ENCODE assay signal across 24 cellular contexts in genomic region chr1:32885691-32886011, GRCh38. TPM values are rescaled to one million over a fixed set of nuclear protein-coding genes. Genes with fewer than 3 reads are reported as not detected.
A peak's percentile ranks its signal among the peaks of the same experiment; 100 is the strongest.
DNase-seq lines count a peak whose midpoint lies in the region; ATAC-seq and TF ChIP-seq lines count a peak whose summit lies in the region.
"Had no signal": no experiment of that assay in that cellular context is flagged by ENCODE, and none has a peak within 500 bp of the region (broad histone marks: within the 10 kb centered on the region; RNA-seq: fewer than 3 reads in every experiment).

No MANE protein-coding gene starts in this region.

- no peaks in the 10 kb centered on the region for H3K36me3 Mint-ChIP-seq in type B pancreatic cell
- H3K36me3 Mint-ChIP-seq in CD8-positive, alpha-beta memory T cell: peaks cover 0 to 16% (median 0%) of the 10 kb centered on the region in 3 donors

- H3K27me3 Mint-ChIP-seq in type B pancreatic cell: peaks cover 61% of the 10 kb centered on the region
- peaks cover 41 to 74% of the 10 kb centered on the region in 2 donors for H3K27me3 Mint-ChIP-seq in CD8-positive, alpha-beta memory T cell

- CTCF ChIA-PET in CD8-positive, alpha-beta memory T cell (lab: Charles Lee): interaction anchor here (1.2 to 1.3 kb wide), 2 partner anchors 9 kb away, joined by 3 read pairs; no protein-coding TSS in a partner anchor

- H3K4me3 ChIP-seq in NT2/D1 (ENCODE audit: insufficient read length, low read depth): no peak overlapping the region
- H3K4me3 ChIP-seq in iPS-15b (ENCODE audit: low read depth, low read length): peak overlapping the region; percentile 52
- H3K4me3 ChIP-seq in right lobe of liver: no peak overlapping the region
- no peak overlapping the region for H3K4me3 ChIP-seq in CD8-positive, alpha-beta memory T cell (ENCODE audit: low read length)
- H3K4me3 ChIP-seq: hepatocyte, lung had no signal

- TF ChIP-seq CTCF in type B pancreatic cell (conservative IDR thresholded peaks at IDR 0.05) (no peak), right lobe of liver (IDR thresholded peaks at IDR 0.05) (no peak)

- WGBS in right lobe of liver (ENCODE audit: insufficient coverage, low coverage, low lambda C conversion rate, missing lambda C conversion rate): 30% methylated on average over 4 of the region's 8 CpGs

- no peaks in the 10 kb centered on the region for H3K9me3 ChIP-seq in NT2/D1 (ENCODE audit: insufficient read depth, low read length)
- no peaks in the 10 kb centered on the region for H3K9me3 ChIP-seq in iPS-15b (ENCODE audit: control insufficient read depth, insufficient read depth, low read length)
- H3K9me3 ChIP-seq in right lobe of liver: no peaks in the 10 kb centered on the region
- H3K9me3 ChIP-seq in CD8-positive, alpha-beta memory T cell (ENCODE audit: low read length): no peaks in the 10 kb centered on the region
- H3K9me3 ChIP-seq: adrenal gland, BE2C, transverse colon had no signal

- DNase-seq in DMS 273 (lab: John Stamatoyannopoulos, UW; ENCODE audit: unreplicated experiment) (peak; percentile 75), DMS 273 treated with DMSO at 0.1 percent for 48 hours (lab: John Stamatoyannopoulos, UW) (no peak), NT2/D1 (ENCODE audit: low read depth, low spot score) (no peak), type B pancreatic cell (ENCODE audit: extremely low spot score, unreplicated experiment) (no peak), right lobe of liver (no peak)
- no peak for DNase-seq in CD8-positive, alpha-beta memory T cell
- DNase-seq in activated CD4-positive, alpha-beta T cell treated with anti-CD3 and anti-CD28 coated beads, Interleukin-2, amount 50 U/mL, for 1 hour: no peak
- DNase-seq: activated CD4-positive, alpha-beta T cell treated with anti-CD3 and anti-CD28 coated beads for 36 hours; adrenal gland; BE2C; COR-L47; dermis blood vessel endothelial cell; foreskin fibroblast; SHP77; stimulated activated CD4-positive, alpha-beta T cell treated with anti-CD3 and anti-CD28 coated beads, Interleukin-1b, Interleukin-23, amount 100 ng/mL, for 48 hours; transverse colon had no signal

- H3K9ac ChIP-seq in NT2/D1 (ENCODE audit: insufficient read length, low read depth) (peak overlapping the region; percentile 7), iPS-15b (ENCODE audit: low read depth, low read length) (no peak overlapping the region)

- intact Hi-C loops in right lobe of liver (cut with DNase I): no loop called here

- H3K27me3 ChIP-seq in NT2/D1 (ENCODE audit: insufficient read depth, insufficient read length): peaks cover 42% of the 10 kb centered on the region
- H3K27me3 ChIP-seq in iPS-15b (ENCODE audit: control insufficient read depth, insufficient read depth, low read length): peaks cover 61% of the 10 kb centered on the region
- H3K27me3 ChIP-seq in right lobe of liver: peaks cover 0 to 16% of the 10 kb centered on the region in 2 donors
- H3K27me3 ChIP-seq in CD8-positive, alpha-beta memory T cell (ENCODE audit: insufficient read depth, low read length, poor library complexity, severe bottlenecking): peaks cover 29% of the 10 kb centered on the region

- TF ChIP-seq POLR2A in right lobe of liver (IDR thresholded peaks at IDR 0.05): no peak

- no peak for ATAC-seq in right lobe of liver

- no peaks in the 10 kb centered on the region for H3K36me3 ChIP-seq in NT2/D1 (ENCODE audit: insufficient read depth, insufficient read length, low read length)
- H3K36me3 ChIP-seq in iPS-15b (ENCODE audit: control insufficient read depth, insufficient read depth, low read length): no peaks in the 10 kb centered on the region
- no peaks in the 10 kb centered on the region for H3K36me3 ChIP-seq in right lobe of liver
- no peaks in the 10 kb centered on the region for H3K36me3 ChIP-seq in CD8-positive, alpha-beta memory T cell (ENCODE audit: insufficient read depth, low read length)
- H3K36me3 ChIP-seq: adrenal gland, BE2C, transverse colon had no signal

- H3K4me1 Mint-ChIP-seq in type B pancreatic cell (ENCODE audit: unreplicated experiment): peaks cover 14% of the 10 kb centered on the region
- peaks cover 0 to 9% (median 8%) of the 10 kb centered on the region in 3 donors for H3K4me1 Mint-ChIP-seq in CD8-positive, alpha-beta memory T cell
- H3K4me1 Mint-ChIP-seq: activated CD4-positive, alpha-beta T cell treated with anti-CD3 and anti-CD28 coated beads for 36 hours had no signal

- peak overlapping the region; percentile 81 for H3K4me3 Mint-ChIP-seq in type B pancreatic cell
- H3K4me3 Mint-ChIP-seq in CD8-positive, alpha-beta memory T cell: peak overlapping the region in 3 of 7 donors; percentile 12 to 77 (median 20)
- H3K4me3 Mint-ChIP-seq: activated CD4-positive, alpha-beta T cell treated with anti-CD3 and anti-CD28 coated beads for 36 hours; stimulated activated naive CD8-positive, alpha-beta T cell treated with anti-CD3 and anti-CD28 coated beads, Interleukin-15, Interleukin-2, amounts not matched to agents 100 ng/mL and 50 ng/mL, for 24 hours had no signal

- H3K9me3 Mint-ChIP-seq in type B pancreatic cell: no peaks in the 10 kb centered on the region
- H3K9me3 Mint-ChIP-seq in CD8-positive, alpha-beta memory T cell: peaks cover 0 to 2% (median 0%) of the 10 kb centered on the region in 5 donors
- H3K9me3 Mint-ChIP-seq: stimulated activated naive CD8-positive, alpha-beta T cell treated with anti-CD3 and anti-CD28 coated beads, Interleukin-15, Interleukin-2, amounts not matched to agents 100 ng/mL and 50 ng/mL, for 24 hours had no signal

- H3K27ac Mint-ChIP-seq in type B pancreatic cell: no peak overlapping the region
- peak overlapping the region in 1 of 8 donors; percentile 14 for H3K27ac Mint-ChIP-seq in CD8-positive, alpha-beta memory T cell
- H3K27ac Mint-ChIP-seq: activated CD4-positive, alpha-beta T cell treated with anti-CD3 and anti-CD28 coated beads for 36 hours; stimulated activated naive CD8-positive, alpha-beta T cell treated with anti-CD3 and anti-CD28 coated beads, Interleukin-15, Interleukin-2, amounts not matched to agents 100 ng/mL and 50 ng/mL, for 24 hours had no signal

- no peak overlapping the region for H3K27ac ChIP-seq in right lobe of liver
- H3K27ac ChIP-seq in CD8-positive, alpha-beta memory T cell (ENCODE audit: low read depth, low read length): no peak overlapping the region
- H3K27ac ChIP-seq: 22Rv1, adrenal gland, hepatocyte, transverse colon had no signal

- POLR2A ChIA-PET in CD8-positive, alpha-beta memory T cell (lab: Charles Lee): no interaction called here

- peaks cover 22% of the 10 kb centered on the region for H3K4me1 ChIP-seq in NT2/D1 (ENCODE audit: insufficient read depth, insufficient read length)
- peaks cover 2% of the 10 kb centered on the region for H3K4me1 ChIP-seq in iPS-15b (ENCODE audit: control insufficient read depth, insufficient read depth, low read length)
- no peaks in the 10 kb centered on the region for H3K4me1 ChIP-seq in right lobe of liver
- H3K4me1 ChIP-seq in CD8-positive, alpha-beta memory T cell (ENCODE audit: insufficient read depth, low read length): no peaks in the 10 kb centered on the region
- H3K4me1 ChIP-seq: BE2C had no signal

RNA-seq across cellular contexts. Expression of gene HPCA, which starts 0.6 kb away (rescaled TPM):
- total RNA-seq in type B pancreatic cell (ENCODE audit: low replicate concordance) (1.0 and 2.0 TPM in 2 replicates), right lobe of liver (not detected)
- total RNA-seq in CD8-positive, alpha-beta memory T cell: not detected
- polyA plus RNA-seq in CD8-positive, alpha-beta memory T cell: not detected
- total RNA-seq: dermis blood vessel endothelial cell, epithelial cell of proximal tubule, hepatocyte, skeletal muscle tissue had no signal

RNA-seq across cellular contexts. Expression of gene FNDC5, which starts 14.9 kb away (rescaled TPM):
- 20.0 and 49.9 TPM in 2 replicates for total RNA-seq in type B pancreatic cell (ENCODE audit: low replicate concordance)
- 1 to 10 TPM; 1.0 to 8.3 (median 2.4) TPM for total RNA-seq in right lobe of liver
- not detected for total RNA-seq in CD8-positive, alpha-beta memory T cell
- 0.77 TPM for polyA plus RNA-seq in CD8-positive, alpha-beta memory T cell
- total RNA-seq: activated CD4-positive, alpha-beta T cell treated with anti-CD3 and anti-CD28 coated beads for 36 hours; epithelial cell of proximal tubule; OCI-LY7 had no signal

RNA-seq across cellular contexts. Expression of gene TMEM54, which starts 15.5 kb away (rescaled TPM):
- total RNA-seq in type B pancreatic cell (ENCODE audit: low replicate concordance): 42.1 and 129 TPM in 2 replicates
- total RNA-seq in right lobe of liver: 10 to 100 TPM in 3 of 6 experiments, 1 to 10 TPM in 3; 3.9 to 14.4 (median 9.0) TPM
- total RNA-seq in CD8-positive, alpha-beta memory T cell: 1 to 10 TPM; 2.5 to 2.6 TPM
- polyA plus RNA-seq in CD8-positive, alpha-beta memory T cell: not detected
